Comparison of ENCODE assay signal across 16 cellular contexts in the genomic region with DNA sequence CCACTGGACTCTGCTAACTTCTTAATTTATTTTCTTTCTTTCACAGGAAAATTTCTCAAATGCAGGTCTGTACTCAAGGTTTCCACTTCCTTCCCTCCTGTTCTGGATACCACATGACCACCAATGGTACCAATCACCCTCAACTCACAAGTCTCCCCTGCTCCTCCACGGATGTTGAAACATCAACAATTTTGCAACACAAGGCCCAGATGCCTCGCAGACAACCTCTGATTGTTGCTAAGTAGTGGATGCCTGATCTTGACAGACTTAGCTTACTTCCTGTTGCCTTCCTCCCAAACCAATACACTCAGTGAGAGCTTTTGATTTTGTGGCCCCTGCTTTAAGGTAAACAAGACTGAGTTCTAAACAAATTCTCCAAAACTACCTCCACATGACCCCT.
"Had no signal": no experiment of that assay in that cellular context is flagged by ENCODE, and none has a peak within 500 bp of the region (broad histone marks: within the 10 kb centered on the region; RNA-seq: fewer than 3 reads in every experiment).

No MANE protein-coding gene starts in this region.

- FAIRE-seq: frontal cortex had no signal

- ATAC-seq: activated T-cell treated with anti-CD3 and anti-CD28 coated beads, Interleukin-2, amount 50 U/mL, for 72 hours; left cardiac atrium; mucosa of descending colon; naive thymus-derived CD4-positive, alpha-beta T cell; stimulated activated effector memory CD8-positive, alpha-beta T cell treated with anti-CD3 and anti-CD28 coated beads, Interleukin-12 subunit alpha, Interleukin-12 subunit beta, amount 100 ng/mL, for 72 hours had no signal

- H3K4me3 ChIP-seq: lung, mucosa of descending colon, thyroid gland had no signal

- DNase-seq: activated CD4-positive, alpha-beta T cell treated with anti-CD3 and anti-CD28 coated beads, Interleukin-2, amount 10 ng/mL, durations not matched to agents 7 days and 5 days; activated CD8-positive, alpha-beta memory T cell treated with anti-CD3 and anti-CD28 coated beads, Interleukin-2, amount 50 U/mL, for 48 hours; activated gamma-delta T cell treated with Interleukin-2 at 50 U/mL for 16 hours; activated T-cell treated with anti-CD3 and anti-CD28 coated beads, Interleukin-2, amount 50 U/mL, for 72 hours; aorta; effector memory CD4-positive, alpha-beta T cell; head of caudate nucleus; left cardiac atrium; mucosa of descending colon; naive thymus-derived CD4-positive, alpha-beta T cell; posterior cingulate gyrus; T-helper 2 cell; thyroid gland had no signal
